In the genomic region with DNA sequence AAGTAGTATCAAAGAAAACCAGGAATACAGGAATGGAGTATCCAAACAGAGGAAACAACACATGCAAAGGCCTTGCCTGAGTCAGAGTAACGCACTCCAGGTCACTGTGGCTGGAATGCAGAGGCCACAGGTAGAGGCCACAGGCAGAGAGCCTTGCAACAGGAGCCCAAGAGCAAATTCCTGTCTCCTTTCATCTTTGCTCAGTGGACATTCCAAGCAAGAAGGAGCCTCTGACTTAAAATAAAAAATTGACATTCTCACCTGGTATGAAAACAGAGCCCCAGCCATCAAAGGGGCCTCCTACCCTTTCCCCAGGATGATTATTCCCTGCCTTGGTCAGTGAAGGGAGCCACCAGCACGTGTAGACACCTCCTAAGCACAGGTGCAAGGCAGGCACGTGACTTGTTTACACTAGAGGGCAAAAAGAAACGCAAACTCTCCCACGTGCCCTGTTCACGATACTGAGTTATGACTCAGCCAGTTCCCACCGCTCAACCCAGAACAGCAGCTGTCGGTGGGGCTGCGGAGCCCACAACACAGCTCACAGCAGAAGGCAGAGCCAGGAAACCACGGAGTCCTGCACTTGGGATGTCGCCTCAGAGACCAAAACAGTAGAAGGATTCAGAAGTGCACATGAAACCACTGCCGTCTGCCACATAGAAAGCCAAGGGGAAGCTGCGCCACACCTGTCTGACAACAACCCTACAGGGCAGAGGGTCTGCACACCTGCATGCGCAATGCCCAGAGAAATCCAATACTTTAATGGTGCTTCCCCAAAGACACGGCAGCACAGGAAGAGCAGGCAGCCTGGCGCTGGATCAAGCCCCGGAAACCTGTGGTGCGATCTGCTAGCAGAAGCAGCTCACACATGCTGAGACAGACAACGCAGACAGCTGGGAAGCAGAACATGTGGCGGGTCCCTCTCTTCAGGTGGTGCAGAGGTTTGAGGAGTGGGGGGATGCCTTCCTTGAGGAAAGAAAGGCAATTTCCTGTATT, we compare ENCODE assay signal across 1 cellular context.
A peak's percentile ranks its signal among the peaks of the same experiment; 100 is the strongest.
TF ChIP-seq lines count a peak whose summit lies in the region.

No MANE protein-coding gene starts in this region.

TF ChIP-seq in HepG2, 621 proteins besides CTCF, POLR2A, EP300 and RAD21 (continued from another document and continues in another):
- TF ChIP-seq, protein P1, sequence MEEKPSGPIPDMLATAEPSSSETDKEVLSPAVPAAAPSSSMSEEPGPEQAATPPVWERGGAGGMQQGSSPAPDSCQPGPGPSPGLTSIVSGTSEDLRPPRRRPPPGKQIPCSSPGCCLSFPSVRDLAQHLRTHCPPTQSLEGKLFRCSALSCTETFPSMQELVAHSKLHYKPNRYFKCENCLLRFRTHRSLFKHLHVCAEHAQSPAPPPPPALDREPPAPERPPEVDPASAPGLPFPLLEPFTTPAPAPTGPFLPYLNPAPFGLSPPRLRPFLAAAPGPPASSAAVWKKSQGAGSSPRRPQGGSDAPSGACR (CRISPR knock-in tag; IDR thresholded peaks at IDR 0.05): peak; percentile 91; the same call in 1 of the 2 replicates
- TF ChIP-seq ISX (CRISPR knock-in tag; conservative IDR thresholded peaks at IDR 0.05) (no peak), SALL1 (CRISPR knock-in tag; IDR thresholded peaks at IDR 0.05) (peak; percentile 96), PCBP1 (IDR thresholded peaks at IDR 0.05; ENCODE audit: borderline replicate concordance, low read depth, low read length) (no peak), TMF1 (CRISPR knock-in tag; IDR thresholded peaks at IDR 0.05; ENCODE audit: low read depth) (no peak; the same call in 1 of the 2 replicates), IRX3 (CRISPR knock-in tag; IDR thresholded peaks at IDR 0.05; ENCODE audit: borderline replicate concordance, low read depth) (0 out of 2 replicates have a peak, but pooled peaks have one; percentile 39), POGZ (CRISPR knock-in tag; IDR thresholded peaks at IDR 0.05) (0 out of 2 replicates have a peak, but pooled peaks have one; percentile 27), KLF9 (CRISPR knock-in tag; IDR thresholded peaks at IDR 0.05; ENCODE audit: low read depth) (no peak), KLF11 (CRISPR knock-in tag; IDR thresholded peaks at IDR 0.05) (no peak), KAT2B (IDR thresholded peaks at IDR 0.05; ENCODE audit: borderline replicate concordance, low read depth, low read length) (no peak), ZNF296 (CRISPR knock-in tag; conservative IDR thresholded peaks at IDR 0.05) (peak; percentile 90), ZNF44 (CRISPR knock-in tag; IDR thresholded peaks at IDR 0.05) (no peak), GZF1 (CRISPR knock-in tag; IDR thresholded peaks at IDR 0.05) (no peak), REPIN1 (CRISPR knock-in tag; IDR thresholded peaks at IDR 0.05; ENCODE audit: borderline replicate concordance, low read depth) (no peak; the same call in 1 of the 2 replicates), ZBTB8A (CRISPR knock-in tag; IDR thresholded peaks at IDR 0.05; ENCODE audit: borderline replicate concordance, low read depth) (no peak), ZBTB38 (CRISPR knock-in tag; IDR thresholded peaks at IDR 0.05) (peak; percentile 77; the same call in 1 of the 2 replicates), SNAI1 (CRISPR knock-in tag; IDR thresholded peaks at IDR 0.05; ENCODE audit: borderline replicate concordance) (no peak), ZNF546 (CRISPR knock-in tag; conservative IDR thresholded peaks at IDR 0.05) (no peak), SRSF9 (IDR thresholded peaks at IDR 0.05; ENCODE audit: borderline replicate concordance, insufficient read depth, low read depth, low read length, poor library complexity, severe bottlenecking) (no peak), JUN (CRISPR knock-in tag; IDR thresholded peaks at IDR 0.05) (peak; percentile 83), NCOR1 (IDR thresholded peaks at IDR 0.05; ENCODE audit: borderline replicate concordance, low read length) (peak; percentile 92), SIN3B (IDR thresholded peaks at IDR 0.05; ENCODE audit: low read length) (no peak), ZNF7 (CRISPR knock-in tag; IDR thresholded peaks at IDR 0.05) (no peak), ZNF83 (CRISPR knock-in tag; IDR thresholded peaks at IDR 0.05; ENCODE audit: borderline replicate concordance) (no peak), CCAR2 (optimal IDR thresholded peaks at IDR 0.05; ENCODE audit: low read depth, low read length) (peak; percentile 7), YEATS2 (CRISPR knock-in tag; IDR thresholded peaks at IDR 0.05; ENCODE audit: borderline replicate concordance) (peak; percentile 36; the same call in 1 of the 2 replicates), SOX5 (CRISPR knock-in tag; IDR thresholded peaks at IDR 0.05; ENCODE audit: borderline replicate concordance) (peak; percentile 91), ZNF607 (CRISPR knock-in tag; IDR thresholded peaks at IDR 0.05; ENCODE audit: borderline replicate concordance) (peak; percentile 83; the same call in 1 of the 2 replicates)
- TF ChIP-seq, protein P2, sequence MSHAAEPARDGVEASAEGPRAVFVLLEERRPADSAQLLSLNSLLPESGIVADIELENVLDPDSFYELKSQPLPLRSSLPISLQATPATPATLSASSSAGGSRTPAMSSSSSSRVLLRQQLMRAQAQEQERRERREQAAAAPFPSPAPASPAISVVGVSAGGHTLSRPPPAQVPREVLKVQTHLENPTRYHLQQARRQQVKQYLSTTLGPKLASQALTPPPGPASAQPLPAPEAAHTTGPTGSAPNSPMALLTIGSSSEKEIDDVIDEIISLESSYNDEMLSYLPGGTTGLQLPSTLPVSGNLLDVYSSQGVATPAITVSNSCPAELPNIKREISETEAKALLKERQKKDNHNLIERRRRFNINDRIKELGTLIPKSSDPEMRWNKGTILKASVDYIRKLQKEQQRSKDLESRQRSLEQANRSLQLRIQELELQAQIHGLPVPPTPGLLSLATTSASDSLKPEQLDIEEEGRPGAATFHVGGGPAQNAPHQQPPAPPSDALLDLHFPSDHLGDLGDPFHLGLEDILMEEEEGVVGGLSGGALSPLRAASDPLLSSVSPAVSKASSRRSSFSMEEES (CRISPR knock-in tag; IDR thresholded peaks at IDR 0.05): peak; percentile 97
- TF ChIP-seq, protein P3, sequence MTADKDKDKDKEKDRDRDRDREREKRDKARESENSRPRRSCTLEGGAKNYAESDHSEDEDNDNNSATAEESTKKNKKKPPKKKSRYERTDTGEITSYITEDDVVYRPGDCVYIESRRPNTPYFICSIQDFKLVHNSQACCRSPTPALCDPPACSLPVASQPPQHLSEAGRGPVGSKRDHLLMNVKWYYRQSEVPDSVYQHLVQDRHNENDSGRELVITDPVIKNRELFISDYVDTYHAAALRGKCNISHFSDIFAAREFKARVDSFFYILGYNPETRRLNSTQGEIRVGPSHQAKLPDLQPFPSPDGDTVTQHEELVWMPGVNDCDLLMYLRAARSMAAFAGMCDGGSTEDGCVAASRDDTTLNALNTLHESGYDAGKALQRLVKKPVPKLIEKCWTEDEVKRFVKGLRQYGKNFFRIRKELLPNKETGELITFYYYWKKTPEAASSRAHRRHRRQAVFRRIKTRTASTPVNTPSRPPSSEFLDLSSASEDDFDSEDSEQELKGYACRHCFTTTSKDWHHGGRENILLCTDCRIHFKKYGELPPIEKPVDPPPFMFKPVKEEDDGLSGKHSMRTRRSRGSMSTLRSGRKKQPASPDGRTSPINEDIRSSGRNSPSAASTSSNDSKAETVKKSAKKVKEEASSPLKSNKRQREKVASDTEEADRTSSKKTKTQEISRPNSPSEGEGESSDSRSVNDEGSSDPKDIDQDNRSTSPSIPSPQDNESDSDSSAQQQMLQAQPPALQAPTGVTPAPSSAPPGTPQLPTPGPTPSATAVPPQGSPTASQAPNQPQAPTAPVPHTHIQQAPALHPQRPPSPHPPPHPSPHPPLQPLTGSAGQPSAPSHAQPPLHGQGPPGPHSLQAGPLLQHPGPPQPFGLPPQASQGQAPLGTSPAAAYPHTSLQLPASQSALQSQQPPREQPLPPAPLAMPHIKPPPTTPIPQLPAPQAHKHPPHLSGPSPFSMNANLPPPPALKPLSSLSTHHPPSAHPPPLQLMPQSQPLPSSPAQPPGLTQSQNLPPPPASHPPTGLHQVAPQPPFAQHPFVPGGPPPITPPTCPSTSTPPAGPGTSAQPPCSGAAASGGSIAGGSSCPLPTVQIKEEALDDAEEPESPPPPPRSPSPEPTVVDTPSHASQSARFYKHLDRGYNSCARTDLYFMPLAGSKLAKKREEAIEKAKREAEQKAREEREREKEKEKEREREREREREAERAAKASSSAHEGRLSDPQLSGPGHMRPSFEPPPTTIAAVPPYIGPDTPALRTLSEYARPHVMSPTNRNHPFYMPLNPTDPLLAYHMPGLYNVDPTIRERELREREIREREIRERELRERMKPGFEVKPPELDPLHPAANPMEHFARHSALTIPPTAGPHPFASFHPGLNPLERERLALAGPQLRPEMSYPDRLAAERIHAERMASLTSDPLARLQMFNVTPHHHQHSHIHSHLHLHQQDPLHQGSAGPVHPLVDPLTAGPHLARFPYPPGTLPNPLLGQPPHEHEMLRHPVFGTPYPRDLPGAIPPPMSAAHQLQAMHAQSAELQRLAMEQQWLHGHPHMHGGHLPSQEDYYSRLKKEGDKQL (CRISPR knock-in tag; IDR thresholded peaks at IDR 0.05; ENCODE audit: low read depth): peak; percentile 42; the same call in 1 of the 2 replicates
- TF ChIP-seq, protein P4, sequence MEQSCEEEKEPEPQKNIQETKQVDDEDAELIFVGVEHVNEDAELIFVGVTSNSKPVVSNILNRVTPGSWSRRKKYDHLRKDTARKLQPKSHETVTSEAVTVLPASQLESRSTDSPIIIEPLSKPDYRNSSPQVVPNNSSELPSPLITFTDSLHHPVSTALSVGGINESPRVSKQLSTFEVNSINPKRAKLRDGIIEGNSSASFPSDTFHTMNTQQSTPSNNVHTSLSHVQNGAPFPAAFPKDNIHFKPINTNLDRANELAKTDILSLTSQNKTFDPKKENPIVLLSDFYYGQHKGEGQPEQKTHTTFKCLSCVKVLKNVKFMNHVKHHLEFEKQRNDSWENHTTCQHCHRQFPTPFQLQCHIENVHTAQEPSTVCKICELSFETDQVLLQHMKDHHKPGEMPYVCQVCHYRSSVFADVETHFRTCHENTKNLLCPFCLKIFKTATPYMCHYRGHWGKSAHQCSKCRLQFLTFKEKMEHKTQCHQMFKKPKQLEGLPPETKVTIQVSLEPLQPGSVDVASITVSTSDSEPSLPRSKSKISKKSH (CRISPR knock-in tag; IDR thresholded peaks at IDR 0.05; ENCODE audit: borderline replicate concordance): peak; percentile 77; the same call in 1 of the 2 replicates
- TF ChIP-seq, protein P5, sequence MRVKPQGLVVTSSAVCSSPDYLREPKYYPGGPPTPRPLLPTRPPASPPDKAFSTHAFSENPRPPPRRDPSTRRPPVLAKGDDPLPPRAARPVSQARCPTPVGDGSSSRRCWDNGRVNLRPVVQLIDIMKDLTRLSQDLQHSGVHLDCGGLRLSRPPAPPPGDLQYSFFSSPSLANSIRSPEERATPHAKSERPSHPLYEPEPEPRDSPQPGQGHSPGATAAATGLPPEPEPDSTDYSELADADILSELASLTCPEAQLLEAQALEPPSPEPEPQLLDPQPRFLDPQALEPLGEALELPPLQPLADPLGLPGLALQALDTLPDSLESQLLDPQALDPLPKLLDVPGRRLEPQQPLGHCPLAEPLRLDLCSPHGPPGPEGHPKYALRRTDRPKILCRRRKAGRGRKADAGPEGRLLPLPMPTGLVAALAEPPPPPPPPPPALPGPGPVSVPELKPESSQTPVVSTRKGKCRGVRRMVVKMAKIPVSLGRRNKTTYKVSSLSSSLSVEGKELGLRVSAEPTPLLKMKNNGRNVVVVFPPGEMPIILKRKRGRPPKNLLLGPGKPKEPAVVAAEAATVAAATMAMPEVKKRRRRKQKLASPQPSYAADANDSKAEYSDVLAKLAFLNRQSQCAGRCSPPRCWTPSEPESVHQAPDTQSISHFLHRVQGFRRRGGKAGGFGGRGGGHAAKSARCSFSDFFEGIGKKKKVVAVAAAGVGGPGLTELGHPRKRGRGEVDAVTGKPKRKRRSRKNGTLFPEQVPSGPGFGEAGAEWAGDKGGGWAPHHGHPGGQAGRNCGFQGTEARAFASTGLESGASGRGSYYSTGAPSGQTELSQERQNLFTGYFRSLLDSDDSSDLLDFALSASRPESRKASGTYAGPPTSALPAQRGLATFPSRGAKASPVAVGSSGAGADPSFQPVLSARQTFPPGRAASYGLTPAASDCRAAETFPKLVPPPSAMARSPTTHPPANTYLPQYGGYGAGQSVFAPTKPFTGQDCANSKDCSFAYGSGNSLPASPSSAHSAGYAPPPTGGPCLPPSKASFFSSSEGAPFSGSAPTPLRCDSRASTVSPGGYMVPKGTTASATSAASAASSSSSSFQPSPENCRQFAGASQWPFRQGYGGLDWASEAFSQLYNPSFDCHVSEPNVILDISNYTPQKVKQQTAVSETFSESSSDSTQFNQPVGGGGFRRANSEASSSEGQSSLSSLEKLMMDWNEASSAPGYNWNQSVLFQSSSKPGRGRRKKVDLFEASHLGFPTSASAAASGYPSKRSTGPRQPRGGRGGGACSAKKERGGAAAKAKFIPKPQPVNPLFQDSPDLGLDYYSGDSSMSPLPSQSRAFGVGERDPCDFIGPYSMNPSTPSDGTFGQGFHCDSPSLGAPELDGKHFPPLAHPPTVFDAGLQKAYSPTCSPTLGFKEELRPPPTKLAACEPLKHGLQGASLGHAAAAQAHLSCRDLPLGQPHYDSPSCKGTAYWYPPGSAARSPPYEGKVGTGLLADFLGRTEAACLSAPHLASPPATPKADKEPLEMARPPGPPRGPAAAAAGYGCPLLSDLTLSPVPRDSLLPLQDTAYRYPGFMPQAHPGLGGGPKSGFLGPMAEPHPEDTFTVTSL (CRISPR knock-in tag; IDR thresholded peaks at IDR 0.05; ENCODE audit: borderline replicate concordance): peak; percentile 67; the same call in 1 of the 2 replicates
- TF ChIP-seq, protein P6, sequence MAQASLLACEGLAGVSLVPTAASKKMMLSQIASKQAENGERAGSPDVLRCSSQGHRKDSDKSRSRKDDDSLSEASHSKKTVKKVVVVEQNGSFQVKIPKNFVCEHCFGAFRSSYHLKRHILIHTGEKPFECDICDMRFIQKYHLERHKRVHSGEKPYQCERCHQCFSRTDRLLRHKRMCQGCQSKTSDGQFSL (CRISPR knock-in tag; IDR thresholded peaks at IDR 0.05): no peak
- TF ChIP-seq, protein P7, sequence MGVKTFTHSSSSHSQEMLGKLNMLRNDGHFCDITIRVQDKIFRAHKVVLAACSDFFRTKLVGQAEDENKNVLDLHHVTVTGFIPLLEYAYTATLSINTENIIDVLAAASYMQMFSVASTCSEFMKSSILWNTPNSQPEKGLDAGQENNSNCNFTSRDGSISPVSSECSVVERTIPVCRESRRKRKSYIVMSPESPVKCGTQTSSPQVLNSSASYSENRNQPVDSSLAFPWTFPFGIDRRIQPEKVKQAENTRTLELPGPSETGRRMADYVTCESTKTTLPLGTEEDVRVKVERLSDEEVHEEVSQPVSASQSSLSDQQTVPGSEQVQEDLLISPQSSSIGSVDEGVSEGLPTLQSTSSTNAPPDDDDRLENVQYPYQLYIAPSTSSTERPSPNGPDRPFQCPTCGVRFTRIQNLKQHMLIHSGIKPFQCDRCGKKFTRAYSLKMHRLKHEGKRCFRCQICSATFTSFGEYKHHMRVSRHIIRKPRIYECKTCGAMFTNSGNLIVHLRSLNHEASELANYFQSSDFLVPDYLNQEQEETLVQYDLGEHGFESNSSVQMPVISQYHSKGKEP (CRISPR knock-in tag; IDR thresholded peaks at IDR 0.05): no peak
- TF ChIP-seq, protein P8, sequence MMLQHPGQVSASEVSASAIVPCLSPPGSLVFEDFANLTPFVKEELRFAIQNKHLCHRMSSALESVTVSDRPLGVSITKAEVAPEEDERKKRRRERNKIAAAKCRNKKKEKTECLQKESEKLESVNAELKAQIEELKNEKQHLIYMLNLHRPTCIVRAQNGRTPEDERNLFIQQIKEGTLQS (CRISPR knock-in tag; IDR thresholded peaks at IDR 0.05): peak; percentile 91
- TF ChIP-seq, protein P9, sequence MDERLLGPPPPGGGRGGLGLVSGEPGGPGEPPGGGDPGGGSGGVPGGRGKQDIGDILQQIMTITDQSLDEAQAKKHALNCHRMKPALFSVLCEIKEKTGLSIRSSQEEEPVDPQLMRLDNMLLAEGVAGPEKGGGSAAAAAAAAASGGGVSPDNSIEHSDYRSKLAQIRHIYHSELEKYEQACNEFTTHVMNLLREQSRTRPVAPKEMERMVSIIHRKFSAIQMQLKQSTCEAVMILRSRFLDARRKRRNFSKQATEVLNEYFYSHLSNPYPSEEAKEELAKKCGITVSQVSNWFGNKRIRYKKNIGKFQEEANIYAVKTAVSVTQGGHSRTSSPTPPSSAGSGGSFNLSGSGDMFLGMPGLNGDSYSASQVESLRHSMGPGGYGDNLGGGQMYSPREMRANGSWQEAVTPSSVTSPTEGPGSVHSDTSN (CRISPR knock-in tag; IDR thresholded peaks at IDR 0.05): no peak
